In genomic region chr12:42585175-42585845, GRCh38 we compare ENCODE assay signal across 22 cellular contexts. TPM values are rescaled to one million over a fixed set of nuclear protein-coding genes. Genes with fewer than 3 reads are reported as not detected.
DNase-seq lines count a peak whose midpoint lies in the region; ATAC-seq, FAIRE-seq and TF ChIP-seq lines count a peak whose summit lies in the region.
"Had no signal": no experiment of that assay in that cellular context is flagged by ENCODE, and none has a peak within 500 bp of the region (broad histone marks: within the 10 kb centered on the region; RNA-seq: fewer than 3 reads in every experiment).

No MANE protein-coding gene starts in this region.

- H2BK5ac ChIP-seq in trophoblast cell (ENCODE audit: low read depth, low read length, poor library complexity) = no peak overlapping the region

- H3K18ac ChIP-seq in trophoblast cell (ENCODE audit: low read length) = no peak overlapping the region

- H2BK120ac ChIP-seq in trophoblast cell (ENCODE audit: insufficient read depth, low read length, poor library complexity) = no peak overlapping the region

- peaks cover 5% of the 10 kb centered on the region for H3K36me3 Mint-ChIP-seq in astrocyte (ENCODE audit: low read depth, unreplicated experiment)
- H3K36me3 Mint-ChIP-seq: activated naive CD8-positive, alpha-beta T cell treated with anti-CD3 and anti-CD28 coated beads, Interleukin-2, amount 10 ng/mL, durations not matched to agents 7 days and 5 days; naive B cell had no signal

- intact Hi-C loops in sigmoid colon (cut with DNase I) = loop anchor here (5.0 kb wide), 3 partner anchors 103 to 752 kb away; no protein-coding TSS in a partner anchor

- H2AFZ ChIP-seq in astrocyte (ENCODE audit: low read depth, low read length) = no peak overlapping the region
- no peak overlapping the region for H2AFZ ChIP-seq in trophoblast cell (ENCODE audit: insufficient read depth, low read length, poor library complexity)

- no peaks in the 10 kb centered on the region for H3K36me3 ChIP-seq in HEK293 (ENCODE audit: control insufficient read depth in 2 of 2, insufficient read depth in 1 of 2, low read length in 2 of 2)
- no peaks in the 10 kb centered on the region for H3K36me3 ChIP-seq in astrocyte (ENCODE audit: insufficient read depth, low read length)
- H3K36me3 ChIP-seq in gastroesophageal sphincter = no peaks in the 10 kb centered on the region
- H3K36me3 ChIP-seq in sigmoid colon = no peaks in the 10 kb centered on the region
- no peaks in the 10 kb centered on the region for H3K36me3 ChIP-seq in trophoblast cell (ENCODE audit: control insufficient read depth in 1 of 2, insufficient read depth in 2 of 2, low read length in 2 of 2)
- H3K36me3 ChIP-seq in suprapubic skin = no peaks in the 10 kb centered on the region
- H3K36me3 ChIP-seq: brain microvascular endothelial cell, colonic mucosa had no signal

- H3K4me3 ChIP-seq in HEK293 (ENCODE audit: low read depth, low read length) (no peak overlapping the region), astrocyte (ENCODE audit: insufficient read depth, low read depth, low read length) (peak overlapping the region; percentile 32), gastroesophageal sphincter (no peak overlapping the region), sigmoid colon (peak overlapping the region in 1 of 4 donors; percentile 14), trophoblast cell (ENCODE audit: low read depth, low read length) (no peak overlapping the region), suprapubic skin (no peak overlapping the region)
- H3K4me3 ChIP-seq: colonic mucosa, SK-N-MC had no signal

- H3K4me1 ChIP-seq in HEK293 (ENCODE audit: control insufficient read depth, insufficient read depth, low read length) (peaks cover 25% of the 10 kb centered on the region), astrocyte (ENCODE audit: insufficient read depth, low read length) (peaks cover 32% of the 10 kb centered on the region), gastroesophageal sphincter (peaks cover 3 to 89% (median 7%) of the 10 kb centered on the region in 3 donors), sigmoid colon (peaks cover 0 to 74% (median 55%) of the 10 kb centered on the region in 4 donors), trophoblast cell (ENCODE audit: control insufficient read depth in 1 of 2, insufficient read depth in 2 of 2, low read length in 2 of 2) (peaks cover under 1 to 3% of the 10 kb centered on the region in 2 experiments), suprapubic skin (peaks cover 30% of the 10 kb centered on the region)
- H3K4me1 ChIP-seq: colonic mucosa had no signal

- TF ChIP-seq CTCF in HEK293 (tag by site-specific recombination; IDR thresholded peaks at IDR 0.05) (no peak), astrocyte (IDR thresholded peaks at IDR 0.05; ENCODE audit: insufficient read depth, low read depth, low read length) (no peak), gastroesophageal sphincter (IDR thresholded peaks at IDR 0.05) (no peak), sigmoid colon (IDR thresholded peaks at IDR 0.05) (no peak), suprapubic skin (IDR thresholded peaks at IDR 0.05) (no peak)

- no peak overlapping the region for H3K14ac ChIP-seq in trophoblast cell (ENCODE audit: low read length)

- H3K27me3 ChIP-seq in astrocyte (ENCODE audit: insufficient read depth, low read length) (no peaks in the 10 kb centered on the region), gastroesophageal sphincter (peaks cover 6% of the 10 kb centered on the region), sigmoid colon (no peaks in the 10 kb centered on the region), trophoblast cell (ENCODE audit: insufficient read depth, low read length) (peaks cover 5% of the 10 kb centered on the region), suprapubic skin (no peaks in the 10 kb centered on the region)
- H3K27me3 ChIP-seq: brain microvascular endothelial cell had no signal

- H3K9me3 Mint-ChIP-seq in astrocyte (ENCODE audit: unreplicated experiment) = no peaks in the 10 kb centered on the region
- H3K9me3 Mint-ChIP-seq: activated naive CD8-positive, alpha-beta T cell treated with anti-CD3 and anti-CD28 coated beads, Interleukin-2, amount 10 ng/mL, durations not matched to agents 7 days and 5 days; endodermal cell; naive B cell; T-helper 2 cell treated with Interferon-gamma antibody and Interleukin-4, amounts not matched to agents 5 μg/mL and 100 μg/mL, for 36 hours had no signal

- no peak overlapping the region for H3K23ac ChIP-seq in trophoblast cell (ENCODE audit: low read length)

- POLR2A ChIA-PET in HEK293 (lab: Yijun Ruan, JAX) = no interaction called here

- 21 to 34% methylated on average over 4 of the region's 4 CpGs for WGBS in gastroesophageal sphincter (ENCODE audit: low coverage in 1 of 2), 2 donors
- whole genome bisulfite sequencing in sigmoid colon, 2 donors = 50 to 74% methylated on average over 4 of the region's 4 CpGs
- no CpG with 5 or more reads among the region's 4 CpGs for WGBS in trophoblast cell (ENCODE audit: extremely low coverage, insufficient coverage, insufficient read length)
- WGBS in suprapubic skin = 29% methylated on average over 4 of the region's 4 CpGs

- H3K9ac ChIP-seq in astrocyte (ENCODE audit: low read length) = no peak overlapping the region
- no peak overlapping the region for H3K9ac ChIP-seq in trophoblast cell (ENCODE audit: low read length)

- CTCF ChIA-PET in HEK293 (lab: Yijun Ruan, JAX) = interaction anchor here (0.6 to 1.9 kb wide), 3 partner anchors 16 to 105 kb away, joined by 3 to 9 read pairs (median 4); no protein-coding TSS in a partner anchor

- H4K8ac ChIP-seq in trophoblast cell (ENCODE audit: low read depth, low read length) = no peak overlapping the region

- no peaks in the 10 kb centered on the region for H3K9me3 ChIP-seq in HEK293 (ENCODE audit: control insufficient read depth, insufficient read depth, low read depth, low read length)
- H3K9me3 ChIP-seq in astrocyte (ENCODE audit: insufficient read depth, low read depth, low read length) = no peaks in the 10 kb centered on the region
- H3K9me3 ChIP-seq in gastroesophageal sphincter = no peaks in the 10 kb centered on the region
- no peaks in the 10 kb centered on the region for H3K9me3 ChIP-seq in sigmoid colon
- no peaks in the 10 kb centered on the region for H3K9me3 ChIP-seq in trophoblast cell (ENCODE audit: insufficient read depth, low read depth, low read length)
- H3K9me3 ChIP-seq in suprapubic skin = no peaks in the 10 kb centered on the region
- H3K9me3 ChIP-seq: colonic mucosa had no signal

- peak overlapping the region; percentile 88 for H3K4me2 ChIP-seq in astrocyte (ENCODE audit: low read length)
- H3K4me2 ChIP-seq in trophoblast cell (ENCODE audit: low read length) = no peak overlapping the region

- peaks cover 78% of the 10 kb centered on the region for H4K20me1 ChIP-seq in astrocyte (ENCODE audit: insufficient read depth, low read length)

- H3K4ac ChIP-seq in trophoblast cell (ENCODE audit: low read depth, low read length) = no peak overlapping the region

- no peak overlapping the region for H2BK12ac ChIP-seq in trophoblast cell (ENCODE audit: low read length)

- H2AK5ac ChIP-seq in trophoblast cell (ENCODE audit: low read length) = no peak overlapping the region

- H3K79me2 ChIP-seq in astrocyte (ENCODE audit: insufficient read depth, low read length) (peaks cover 98% of the 10 kb centered on the region), trophoblast cell (ENCODE audit: control insufficient read depth, insufficient read depth, low read length, poor library complexity) (peaks cover 7% of the 10 kb centered on the region)

- H4K12ac ChIP-seq in trophoblast cell (ENCODE audit: low read depth, low read length) = no peak overlapping the region

- no peaks in the 10 kb centered on the region for H3K27me3 Mint-ChIP-seq in astrocyte (ENCODE audit: low read depth, unreplicated experiment)

- TF ChIP-seq POLR2A in gastroesophageal sphincter (IDR thresholded peaks at IDR 0.05) = no peak
- TF ChIP-seq POLR2A in sigmoid colon (IDR thresholded peaks at IDR 0.05) = no peak
- TF ChIP-seq POLR2A in suprapubic skin (IDR thresholded peaks at IDR 0.05) = no peak

- H3K4me1 Mint-ChIP-seq in astrocyte (ENCODE audit: low read depth, unreplicated experiment) = peaks cover 27% of the 10 kb centered on the region

- no peak overlapping the region for H4K91ac ChIP-seq in trophoblast cell (ENCODE audit: low read depth, low read length)

- no peak overlapping the region for H3K27ac Mint-ChIP-seq in astrocyte (ENCODE audit: unreplicated experiment)
- H3K27ac Mint-ChIP-seq: activated naive CD8-positive, alpha-beta T cell treated with anti-CD3 and anti-CD28 coated beads, Interleukin-2, amount 10 ng/mL, durations not matched to agents 7 days and 5 days; endodermal cell; immature natural killer cell; T-helper 2 cell treated with Interferon-gamma antibody and Interleukin-4, amounts not matched to agents 5 μg/mL and 100 μg/mL, for 36 hours had no signal

- peak overlapping the region; percentile 98 for H3K4me3 Mint-ChIP-seq in astrocyte (ENCODE audit: unreplicated experiment)
- H3K4me3 Mint-ChIP-seq: activated naive CD8-positive, alpha-beta T cell treated with anti-CD3 and anti-CD28 coated beads, Interleukin-2, amount 10 ng/mL, durations not matched to agents 7 days and 5 days; endodermal cell; immature natural killer cell; T-helper 2 cell treated with Interferon-gamma antibody and Interleukin-4, amounts not matched to agents 5 μg/mL and 100 μg/mL, for 36 hours had no signal

- no peak for FAIRE-seq in astrocyte (lab: Jason Lieb, UNC)
- FAIRE-seq: H54 had no signal

- ATAC-seq in gastroesophageal sphincter = no peak
- ATAC-seq in HG03442 (IDR thresholded peaks at IDR 0.05; ENCODE audit: unreplicated experiment) = no peak

- H3K27ac ChIP-seq in HEK293 (ENCODE audit: extremely low read depth, low read depth, low read length) (no peak overlapping the region), astrocyte (ENCODE audit: low read depth, low read length) (no peak overlapping the region), gastroesophageal sphincter (peak overlapping the region in 3 of 4 donors; percentile 46 to 61 (median 50)), sigmoid colon (peak overlapping the region; percentile 23 to 72 (median 47)), trophoblast cell (ENCODE audit: low read depth, low read length) (no peak overlapping the region), suprapubic skin (no peak overlapping the region)
- H3K27ac ChIP-seq: brain microvascular endothelial cell, colonic mucosa, RWPE1, SK-N-MC had no signal

- no peak for DNase-seq in astrocyte (ENCODE audit: low read depth)
- no peak for DNase-seq in sigmoid colon
- no peak for DNase-seq in trophoblast cell
- no peak for DNase-seq in suprapubic skin (ENCODE audit: low spot score in 2 of 2)
- DNase-seq in retina = no peak
- DNase-seq: activated naive CD8-positive, alpha-beta T cell treated with anti-CD3 and anti-CD28 coated beads, Interleukin-2, amount 10 ng/mL, durations not matched to agents 7 days and 5 days; brain microvascular endothelial cell; colonic mucosa; endodermal cell; immature natural killer cell; naive B cell; NCI-H1417 treated with DMSO at 0.1 percent for 48 hours; NCI-H2171; NCI-H526 treated with DMSO at 0.1 percent for 48 hours; stimulated activated CD4-positive, alpha-beta T cell treated with anti-CD3 and anti-CD28 coated beads, Interleukin-15, amount 100 ng/mL, for 24 hours had no signal

- peaks cover 11% of the 10 kb centered on the region for H3K79me1 ChIP-seq in trophoblast cell (ENCODE audit: low read length)

- TF ChIP-seq EP300 in gastroesophageal sphincter (IDR thresholded peaks at IDR 0.05) (no peak), sigmoid colon (IDR thresholded peaks at IDR 0.05) (no peak), suprapubic skin (IDR thresholded peaks at IDR 0.05) (no peak)

RNA-seq across cellular contexts. Expression of gene PRICKLE1, which starts 4.2 kb away (rescaled TPM):
- total RNA-seq in astrocyte (34.9 and 39.5 TPM in 2 replicates), gastroesophageal sphincter (10 to 100 TPM in 3 of 4 donors, 1 to 10 TPM in 1; 8.3 to 30.0 (median 23.3) TPM), sigmoid colon (10 to 100 TPM in 2 of 4 donors, 1 to 10 TPM in 2; 4.6 to 12.4 (median 10.0) TPM), suprapubic skin (10 to 100 TPM in 1 of 4 donors, 1 to 10 TPM in 3; 5.8 to 18.9 (median 6.9) TPM)
- polyA plus RNA-seq in sigmoid colon = 1 to 10 TPM in 2 of 3 donors, under 1 TPM in 1; 0.46 to 7.8 (median 2.5) TPM
- 4.6 and 5.1 TPM in 2 replicates for polyA plus RNA-seq in trophoblast cell (2013)

Comparison
In these comparisons a context has a peak if more than half of its experiments do, and no peak if none do; other contexts are left out.
1. H3K27ac ChIP-seq: peak in gastroesophageal sphincter (3 of 4) and sigmoid colon (4 of 4); none in HEK293 (single experiment), astrocyte (single experiment), trophoblast cell (single experiment) and suprapubic skin (single experiment).